15 cellular contexts compared by ENCODE assay signal in genomic region chr7:10221084-10221483, GRCh38.
DNase-seq lines count a peak whose midpoint lies in the region; TF ChIP-seq lines count a peak whose summit lies in the region.
"Had no signal": no experiment of that assay in that cellular context is flagged by ENCODE, and none has a peak within 500 bp of the region (broad histone marks: within the 10 kb centered on the region; RNA-seq: fewer than 3 reads in every experiment).

No MANE protein-coding gene starts in this region.

- no peak overlapping the region for H3K4me3 Mint-ChIP-seq in mesothelial cell of epicardium
- no peak overlapping the region for H3K4me3 Mint-ChIP-seq in Calu3 (ENCODE audit: low read depth, unreplicated experiment)
- H3K4me3 Mint-ChIP-seq: B cell; CD4-positive, CD25-positive, alpha-beta regulatory T cell; CD8-positive, alpha-beta T cell; H9 had no signal

- BruUV-seq in Calu3 (replicated peaks; lab: Mats Ljungman, UMichigan), result no TSS peak

- H3K27me3 Mint-ChIP-seq in mesothelial cell of epicardium (ENCODE audit: low read depth) (no peaks in the 10 kb centered on the region), Calu3 (ENCODE audit: unreplicated experiment) (no peaks in the 10 kb centered on the region)
- H3K27me3 Mint-ChIP-seq: B cell had no signal

- TF ChIP-seq CTCF in mesothelial cell of epicardium (IDR thresholded peaks at IDR 0.05; ENCODE audit: unreplicated experiment), result no peak
- TF ChIP-seq CTCF in Calu3 (IDR thresholded peaks at IDR 0.05; ENCODE audit: unreplicated experiment), result no peak

- H3K36me3 Mint-ChIP-seq in mesothelial cell of epicardium, result no peaks in the 10 kb centered on the region
- no peaks in the 10 kb centered on the region for H3K36me3 Mint-ChIP-seq in Calu3 (ENCODE audit: insufficient read depth, unreplicated experiment)
- H3K36me3 Mint-ChIP-seq: CD4-positive, CD25-positive, alpha-beta regulatory T cell; CD8-positive, alpha-beta T cell had no signal

- H3K4me1 Mint-ChIP-seq in mesothelial cell of epicardium (peaks cover 22% of the 10 kb centered on the region), Calu3 (ENCODE audit: low read depth, unreplicated experiment) (peaks cover 5% of the 10 kb centered on the region)
- H3K4me1 Mint-ChIP-seq: B cell; CD4-positive, CD25-positive, alpha-beta regulatory T cell had no signal

- H3K27ac Mint-ChIP-seq in mesothelial cell of epicardium (peak overlapping the region; percentile 1), Calu3 (ENCODE audit: unreplicated experiment) (no peak overlapping the region)
- H3K27ac Mint-ChIP-seq: B cell; CD4-positive, CD25-positive, alpha-beta regulatory T cell; CD8-positive, alpha-beta T cell; H9 had no signal

- H3K9me3 Mint-ChIP-seq in mesothelial cell of epicardium (peaks cover 9% of the 10 kb centered on the region), Calu3 (ENCODE audit: low read depth, unreplicated experiment) (no peaks in the 10 kb centered on the region)
- H3K9me3 Mint-ChIP-seq: H9 had no signal

- DNase-seq in NCI-H146 (lab: John Stamatoyannopoulos, UW) (peak; percentile 12), NCI-H146 treated with DMSO at 0.1 percent for 48 hours (lab: John Stamatoyannopoulos, UW; ENCODE audit: unreplicated experiment) (no peak), NCI-H2227 (lab: John Stamatoyannopoulos, UW; ENCODE audit: unreplicated experiment) (peak; percentile 40), mesothelial cell of epicardium (ENCODE audit: low spot score in 2 of 2, unreplicated experiment in 2 of 2) (no peak), islet precursor cell (no peak), EL (no peak), Calu3 (no peak)
- DNase-seq: Caco-2; CD4-positive, CD25-positive, alpha-beta regulatory T cell; CD8-positive, alpha-beta T cell; DMS 273 treated with DMSO at 0.1 percent for 48 hours; DMS79; GF-D8; H9 had no signal

- CTCF ChIA-PET in Calu3 (lab: Charles Lee), result no interaction called here

- intact Hi-C loops in Calu3 (cut with micrococcal nuclease; ENCODE audit: unreplicated experiment), result no loop called here

Comparison
In these comparisons a context has a peak if more than half of its experiments do, and no peak if none do; other contexts are left out.
1. DNase-seq: peak in NCI-H146 (single experiment) and NCI-H2227 (single experiment); none in NCI-H146 treated with DMSO at 0.1 percent for 48 hours (single experiment), mesothelial cell of epicardium (0 of 2), islet precursor cell (single experiment), EL (single experiment) and Calu3 (single experiment).